ENCODE assay signal across 8 cellular contexts in the genomic region with DNA sequence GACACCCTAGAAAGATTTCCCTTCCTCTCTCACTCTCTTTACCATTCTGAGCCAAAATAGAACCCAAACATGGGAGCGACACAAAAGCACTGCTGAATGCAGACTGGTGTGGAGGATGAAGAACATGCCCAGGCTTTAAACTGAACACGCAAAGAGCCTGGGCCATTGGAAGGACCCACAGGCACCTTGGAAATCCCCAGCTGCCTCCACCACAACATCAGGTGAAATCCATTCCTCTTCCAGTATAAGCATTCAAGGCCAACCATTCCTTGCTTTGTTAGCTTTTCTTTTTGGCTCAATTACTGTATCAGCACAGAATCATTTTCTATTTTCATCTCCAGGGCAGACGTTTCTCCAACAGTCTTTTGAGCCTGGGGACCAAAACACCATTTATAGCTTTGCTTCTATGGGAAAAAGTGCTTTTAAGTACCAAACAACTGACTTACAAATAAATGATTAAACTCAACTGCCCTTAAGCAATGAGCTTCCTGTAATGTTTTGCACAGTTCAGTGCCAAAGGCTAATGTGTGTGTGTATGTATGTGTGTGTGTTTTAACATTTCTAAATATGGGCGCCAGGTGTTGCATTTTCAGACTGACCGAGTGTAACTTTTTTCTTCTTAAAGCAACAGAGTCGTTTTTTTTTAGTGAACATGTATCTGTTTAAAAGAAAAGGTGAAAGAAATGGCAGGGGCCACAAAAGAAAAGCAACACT. TPM values are rescaled to one million over a fixed set of nuclear protein-coding genes. Genes with fewer than 3 reads are reported as not detected.
DNase-seq lines count a peak whose midpoint lies in the region; ATAC-seq lines count a peak whose summit lies in the region.

No MANE protein-coding gene starts in this region.

- peak overlapping the region; percentile 91 for H3K27ac Mint-ChIP-seq in memory B cell

- ATAC-seq in GM19035 (IDR thresholded peaks at IDR 0.05; ENCODE audit: unreplicated experiment) (peak; percentile 61), HG03103 (IDR thresholded peaks at IDR 0.05; ENCODE audit: low read depth, unreplicated experiment) (peak; percentile 54), memory B cell (ENCODE audit: low read depth) (peak; percentile 79)

- in situ Hi-C loops in G401 (cut with HindIII; ENCODE audit: low sequenced_read_pairs): no loop called here

- H3K4me3 Mint-ChIP-seq in memory B cell: peak overlapping the region; percentile 86

- no peaks in the 10 kb centered on the region for H3K27me3 Mint-ChIP-seq in memory B cell

- peaks cover 47% of the 10 kb centered on the region for H3K4me1 Mint-ChIP-seq in memory B cell

- DNase-seq in AML-193 (lab: John Stamatoyannopoulos, UW) (peak; percentile 40 to 52), RPMI7951 (ENCODE audit: low read depth) (peak; percentile 7), memory B cell (ENCODE audit: low spot score in 2 of 2) (peak in 1 of 2 donors; percentile 40), G401 (ENCODE audit: low spot score) (no peak), C1 segment of cervical spinal cord (lab: John Stamatoyannopoulos, UW) (no peak)
- DNase-seq in activated CD4-positive, alpha-beta T cell treated with anti-CD3 and anti-CD28 coated beads for 4 hours: no peak

- H3K36me3 Mint-ChIP-seq in memory B cell: no peaks in the 10 kb centered on the region

- H3K9me3 Mint-ChIP-seq in memory B cell: no peaks in the 10 kb centered on the region

RNA-seq across cellular contexts. Expression of gene BLNK, which starts 16.2 kb away (rescaled TPM):
- not detected in 2 replicates for total RNA-seq in RPMI7951 (2014; rRNA removed; shearing (Covaris generic))
- total RNA-seq in G401 (2014; rRNA removed; shearing (Covaris generic)): not detected in 2 replicates

RNA-seq across cellular contexts. Expression of gene DNTT, which starts 16.7 kb away (rescaled TPM):
- total RNA-seq in RPMI7951 (2014; rRNA removed; shearing (Covaris generic)): not detected in 2 replicates
- not detected in 2 replicates for total RNA-seq in G401 (2014; rRNA removed; shearing (Covaris generic))

Comparison
In these comparisons a context has a peak if more than half of its experiments do, and no peak if none do; other contexts are left out.
1. DNase-seq: peak in AML-193 (2 of 2) and RPMI7951 (single experiment); none in G401 (single experiment), C1 segment of cervical spinal cord (0 of 14) and activated CD4-positive, alpha-beta T cell treated with anti-CD3 and anti-CD28 coated beads for 4 hours (0 of 2).
2. Peak in every context shown above with its lines, with median percentiles within 50 percentile points of each other: ATAC-seq.